In genomic region chr2:96952976-96953610, GRCh38 we compare ENCODE assay signal across 12 cellular contexts. TPM values are rescaled to one million over a fixed set of nuclear protein-coding genes. Genes with fewer than 3 reads are reported as not detected.
DNase-seq lines count a peak whose midpoint lies in the region; ATAC-seq and TF ChIP-seq lines count a peak whose summit lies in the region.
"Had no signal": no experiment of that assay in that cellular context is flagged by ENCODE, and none has a peak within 500 bp of the region (broad histone marks: within the 10 kb centered on the region; RNA-seq: fewer than 3 reads in every experiment).

No MANE protein-coding gene starts in this region.

- H3K27ac ChIP-seq in caudate nucleus (ENCODE audit: low read depth, low read length) (peak overlapping the region; percentile 64), layer of hippocampus (ENCODE audit: low read depth, low read length) (peak overlapping the region; percentile 9), sigmoid colon (peak overlapping the region; percentile 72 to 88 (median 82))
- H3K27ac ChIP-seq: SJSA1 had no signal

- ATAC-seq in GM19397 (IDR thresholded peaks at IDR 0.05; ENCODE audit: unreplicated experiment), result no peak

- intact Hi-C loops in sigmoid colon (cut with DNase I), result loop anchor here (1.0 to 5.0 kb wide), 6 partner anchors 25 to 421 kb away; partner anchors contain the start of genes ANKRD39, CNNM3 and SEMA4C

- peaks cover 22% of the 10 kb centered on the region for H3K4me1 Mint-ChIP-seq in activated T-cell treated with anti-CD3 and anti-CD28 coated beads, Interleukin-2, amount 50 U/mL, for 24 hours (ENCODE audit: low read depth)

- no peak overlapping the region for H3K4me3 Mint-ChIP-seq in activated T-cell treated with anti-CD3 and anti-CD28 coated beads, Interleukin-2, amount 50 U/mL, for 24 hours
- H3K4me3 Mint-ChIP-seq: activated naive CD8-positive, alpha-beta T cell treated with anti-CD3 and anti-CD28 coated beads for 36 hours had no signal

- H3K4me3 ChIP-seq in sigmoid colon, result peak overlapping the region in 2 of 4 donors; percentile 4 to 13
- H3K4me3 ChIP-seq: SJSA1 had no signal

- peaks cover 0 to 63% (median 56%) of the 10 kb centered on the region in 4 donors for H3K4me1 ChIP-seq in sigmoid colon

- WGBS in sigmoid colon, 2 donors, result 62 to 65% methylated on average over 11 of the region's 11 CpGs

- no peak for TF ChIP-seq POLR2A in sigmoid colon (IDR thresholded peaks at IDR 0.05)

- no peaks in the 10 kb centered on the region for H3K36me3 Mint-ChIP-seq in activated T-cell treated with anti-CD3 and anti-CD28 coated beads, Interleukin-2, amount 50 U/mL, for 24 hours (ENCODE audit: low read depth)
- H3K36me3 Mint-ChIP-seq: activated naive CD8-positive, alpha-beta T cell treated with anti-CD3 and anti-CD28 coated beads for 36 hours had no signal

- H3K27ac Mint-ChIP-seq in activated T-cell treated with anti-CD3 and anti-CD28 coated beads, Interleukin-2, amount 50 U/mL, for 24 hours, result no peak overlapping the region
- H3K27ac Mint-ChIP-seq: activated naive CD8-positive, alpha-beta T cell treated with anti-CD3 and anti-CD28 coated beads for 36 hours had no signal

- H3K9me3 ChIP-seq in sigmoid colon, result no peaks in the 10 kb centered on the region
- H3K9me3 ChIP-seq: SJSA1 had no signal

- H3K27me3 ChIP-seq in layer of hippocampus (ENCODE audit: control insufficient read depth, insufficient read depth, low read length) (no peaks in the 10 kb centered on the region), sigmoid colon (no peaks in the 10 kb centered on the region)
- H3K27me3 ChIP-seq: SJSA1 had no signal

- H3K9me3 Mint-ChIP-seq in activated T-cell treated with anti-CD3 and anti-CD28 coated beads, Interleukin-2, amount 50 U/mL, for 24 hours, result no peaks in the 10 kb centered on the region
- H3K9me3 Mint-ChIP-seq: activated naive CD8-positive, alpha-beta T cell treated with anti-CD3 and anti-CD28 coated beads for 36 hours had no signal

- DNase-seq in MV-4-11 (lab: John Stamatoyannopoulos, UW), result peak; percentile 59
- DNase-seq in caudate nucleus (lab: John Stamatoyannopoulos, UW), result peak in 7 of 61 donors; percentile 25 to 56 (median 42)
- peak; percentile 97 for DNase-seq in sigmoid colon
- DNase-seq in activated T-cell treated with anti-CD3 and anti-CD28 coated beads, Interleukin-2, amount 50 U/mL, for 24 hours, result no peak
- no peak for DNase-seq in kidney glomerular epithelial cell (lab: John Stamatoyannopoulos, UW)
- DNase-seq in stimulated activated CD4-positive, alpha-beta T cell treated with anti-CD3 and anti-CD28 coated beads, Interleukin-15, amount 100 ng/mL, for 24 hours, result no peak
- DNase-seq: activated CD4-positive, alpha-beta T cell treated with anti-CD3 and anti-CD28 coated beads for 4 hours; activated naive CD8-positive, alpha-beta T cell treated with anti-CD3 and anti-CD28 coated beads for 36 hours; NCI-H524 treated with DMSO at 0.1 percent for 48 hours had no signal

- no peaks in the 10 kb centered on the region for H3K36me3 ChIP-seq in sigmoid colon
- H3K36me3 ChIP-seq: SJSA1 had no signal

- TF ChIP-seq EP300 in sigmoid colon (IDR thresholded peaks at IDR 0.05), result peak; percentile 76 to 95 (median 86)

- H3K27me3 Mint-ChIP-seq in activated T-cell treated with anti-CD3 and anti-CD28 coated beads, Interleukin-2, amount 50 U/mL, for 24 hours, result no peaks in the 10 kb centered on the region

- TF ChIP-seq CTCF in sigmoid colon (IDR thresholded peaks at IDR 0.05), result no peak

RNA-seq across cellular contexts. Expression of gene FAM178B, which starts 33.3 kb away (rescaled TPM):
- 1 to 10 TPM in 3 of 4 donors, under 1 TPM in 1; 0.36 to 2.5 (median 1.9) TPM for total RNA-seq in sigmoid colon
- polyA plus RNA-seq in sigmoid colon, result 1 to 10 TPM in 1 of 3 donors, under 1 TPM in 1, not detected in 1; 0.51 to 1.2 TPM
- total RNA-seq: SJSA1 had no signal

Comparison
In these comparisons a context has a peak if more than half of its experiments do, and no peak if none do; other contexts are left out.
1. DNase-seq: peak in MV-4-11 (single experiment) and sigmoid colon (single experiment); none in activated T-cell treated with anti-CD3 and anti-CD28 coated beads, Interleukin-2, amount 50 U/mL, for 24 hours (single experiment), kidney glomerular epithelial cell (single experiment) and stimulated activated CD4-positive, alpha-beta T cell treated with anti-CD3 and anti-CD28 coated beads, Interleukin-15, amount 100 ng/mL, for 24 hours (single experiment).
2. H3K27ac ChIP-seq: peak in every context shown above with its lines; median percentile 82 in sigmoid colon; 64 in caudate nucleus; 9 in layer of hippocampus.